17 cellular contexts compared by ENCODE assay signal in genomic region chr11:46465683-46466082, GRCh38.
"Had no signal": no experiment of that assay in that cellular context is flagged by ENCODE, and none has a peak within 500 bp of the region (broad histone marks: within the 10 kb centered on the region; RNA-seq: fewer than 3 reads in every experiment).

No MANE protein-coding gene starts in this region.

- DNase-seq: activated CD4-positive, alpha-beta T cell treated with anti-CD3 and anti-CD28 coated beads, Interleukin-2, amount 10 ng/mL, durations not matched to agents 7 days and 5 days; activated CD4-positive, CD25-positive, alpha-beta regulatory T cell treated with anti-CD3 and anti-CD28 coated beads, Interleukin-2, amount 50 U/mL, for 72 hours; activated naive CD4-positive, alpha-beta T cell; activated T-cell treated with anti-CD3 and anti-CD28 coated beads, Interleukin-2, amount 50 U/mL, for 1 hour; colonic mucosa; dorsolateral prefrontal cortex; left lung; midbrain; pancreas; right cardiac atrium; stomach; WERI-Rb-1 had no signal

- ATAC-seq: left lung; natural killer cell treated with Interleukin-12 subunit alpha and Interleukin-12 subunit beta and Interleukin-15 and Interleukin-18, amount 100 ng/mL, for 72 hours; pancreas; right cardiac atrium; stimulated activated memory B cell treated with anti-CD40 and anti-IgM and Interleukin-4, amounts not matched to agents 10 μg/mL and 1 μg/mL and 100 μg/mL, for 72 hours had no signal

- H3K9me3 Mint-ChIP-seq: activated CD4-positive, alpha-beta T cell treated with anti-CD3 and anti-CD28 coated beads, Interleukin-2, amount 10 ng/mL, durations not matched to agents 7 days and 5 days; activated T-helper 2 cell treated with anti-CD3 and anti-CD28 coated beads, Interferon-gamma antibody, Interleukin-2, Interleukin-4, amounts not matched to agents 10 μg/mL and 5 μg/mL and 100 μg/mL, durations not matched to agents 14 hours and 24 hours and 36 hours; natural killer cell treated with Interleukin-12 subunit alpha and Interleukin-12 subunit beta and Interleukin-15 and Interleukin-18, amount 100 ng/mL, for 72 hours; stimulated activated memory B cell treated with anti-CD40 and anti-IgM and Interleukin-4, amounts not matched to agents 10 μg/mL and 1 μg/mL and 100 μg/mL, for 72 hours; T-helper 2 cell treated with Interferon-gamma antibody and Interleukin-4, amounts not matched to agents 5 μg/mL and 100 μg/mL, for 36 hours had no signal

- H3K27ac Mint-ChIP-seq: activated CD4-positive, alpha-beta T cell treated with anti-CD3 and anti-CD28 coated beads, Interleukin-2, amount 10 ng/mL, durations not matched to agents 7 days and 5 days; activated naive CD8-positive, alpha-beta T cell; activated T-helper 2 cell treated with anti-CD3 and anti-CD28 coated beads, Interferon-gamma antibody, Interleukin-2, Interleukin-4, amounts not matched to agents 10 μg/mL and 5 μg/mL and 100 μg/mL, durations not matched to agents 14 hours and 24 hours and 36 hours; natural killer cell treated with Interleukin-12 subunit alpha and Interleukin-12 subunit beta and Interleukin-15 and Interleukin-18, amount 100 ng/mL, for 72 hours; stimulated activated memory B cell treated with anti-CD40 and anti-IgM and Interleukin-4, amounts not matched to agents 10 μg/mL and 1 μg/mL and 100 μg/mL, for 72 hours; T-helper 2 cell treated with Interferon-gamma antibody and Interleukin-4, amounts not matched to agents 5 μg/mL and 100 μg/mL, for 36 hours had no signal

- H3K27me3 Mint-ChIP-seq: activated CD4-positive, alpha-beta T cell treated with anti-CD3 and anti-CD28 coated beads, Interleukin-2, amount 10 ng/mL, durations not matched to agents 7 days and 5 days; activated naive CD8-positive, alpha-beta T cell; natural killer cell treated with Interleukin-12 subunit alpha and Interleukin-12 subunit beta and Interleukin-15 and Interleukin-18, amount 100 ng/mL, for 72 hours; stimulated activated memory B cell treated with anti-CD40 and anti-IgM and Interleukin-4, amounts not matched to agents 10 μg/mL and 1 μg/mL and 100 μg/mL, for 72 hours had no signal

- H3K4me3 Mint-ChIP-seq: activated CD4-positive, alpha-beta T cell treated with anti-CD3 and anti-CD28 coated beads, Interleukin-2, amount 10 ng/mL, durations not matched to agents 7 days and 5 days; activated naive CD8-positive, alpha-beta T cell; natural killer cell treated with Interleukin-12 subunit alpha and Interleukin-12 subunit beta and Interleukin-15 and Interleukin-18, amount 100 ng/mL, for 72 hours; stimulated activated memory B cell treated with anti-CD40 and anti-IgM and Interleukin-4, amounts not matched to agents 10 μg/mL and 1 μg/mL and 100 μg/mL, for 72 hours; T-helper 2 cell treated with Interferon-gamma antibody and Interleukin-4, amounts not matched to agents 5 μg/mL and 100 μg/mL, for 36 hours had no signal
